In the genomic region with DNA sequence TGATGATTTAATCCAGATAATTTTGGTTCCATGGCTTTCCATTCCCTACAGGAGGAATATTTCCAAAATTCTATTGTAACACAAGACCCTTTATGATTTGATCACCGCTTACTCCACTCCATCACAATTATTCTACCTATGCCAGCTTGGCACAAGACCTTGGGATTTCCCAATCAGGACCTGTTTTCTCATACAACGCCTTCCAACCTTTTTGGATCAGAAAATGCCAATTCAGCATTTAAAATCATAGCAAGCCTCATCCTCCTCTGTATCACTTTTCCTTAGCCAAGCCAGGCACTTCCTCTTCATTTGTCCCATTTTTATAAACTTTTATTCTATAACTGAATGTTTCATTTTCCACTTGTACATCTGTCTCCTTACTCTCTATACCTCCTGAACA, we compare ENCODE assay signal across 23 cellular contexts.
"Had no signal": no experiment of that assay in that cellular context is flagged by ENCODE, and none has a peak within 500 bp of the region (broad histone marks: within the 10 kb centered on the region; RNA-seq: fewer than 3 reads in every experiment).

No MANE protein-coding gene starts in this region.

- H3K9ac ChIP-seq: KMS-11 had no signal

- DNase-seq: activated CD4-positive, alpha-beta T cell treated with anti-CD3 and anti-CD28 coated beads for 48 hours; activated CD4-positive, alpha-beta T cell treated with anti-CD3 and anti-CD28 coated beads, Interleukin-2, amount 50 U/mL, for 4 hours; activated CD4-positive, CD25-positive, alpha-beta regulatory T cell treated with anti-CD3 and anti-CD28 coated beads, Interleukin-2, amount 50 U/mL, for 72 hours; activated CD8-positive, alpha-beta memory T cell treated with anti-CD3 and anti-CD28 coated beads, Interleukin-2, amount 50 U/mL, for 48 hours; activated CD8-positive, alpha-beta T cell treated with anti-CD3 and anti-CD28 coated beads, Interleukin-2, amount 10 ng/mL, durations not matched to agents 7 days and 5 days; activated naive CD4-positive, alpha-beta T cell treated with anti-CD3 and anti-CD28 coated beads, Interleukin-2, amount 50 U/mL, for 16 hours; activated naive CD8-positive, alpha-beta T cell treated with anti-CD3 and anti-CD28 coated beads, Interleukin-2, amount 10 ng/mL, durations not matched to agents 7 days and 5 days; activated T-cell treated with anti-CD3 and anti-CD28 coated beads, Interleukin-2, amount 50 U/mL, for 1 hour; adrenal gland; anterior cingulate cortex; caudate nucleus; NCI-H146; NCI-H1930; NCI-H2107; NCI-H2171 treated with DMSO at 0.1 percent for 48 hours; NCI-H226; NCI-H526; NCI-H774; NK-92 treated with Interleukin-12 subunit alpha and Interleukin-12 subunit beta, amount 100 ng/mL, for 24 hours; OCI-M1; SHP77 treated with DMSO at 0.1 percent for 48 hours had no signal

- H3K4me3 Mint-ChIP-seq: activated CD8-positive, alpha-beta T cell treated with anti-CD3 and anti-CD28 coated beads, Interleukin-2, amount 10 ng/mL, durations not matched to agents 7 days and 5 days; activated naive CD8-positive, alpha-beta T cell treated with anti-CD3 and anti-CD28 coated beads, Interleukin-2, amount 10 ng/mL, durations not matched to agents 7 days and 5 days; T-helper 1 cell treated with Interleukin-12 subunit alpha and Interleukin-12 subunit beta and Interleukin-4 antibody, amounts not matched to agents 30 μg/mL and 1 μg/mL, for 36 hours had no signal

- H3K27ac ChIP-seq: adrenal gland, KMS-11 had no signal

- ATAC-seq: activated CD8-positive, alpha-beta T cell treated with anti-CD3 and anti-CD28 coated beads, Interleukin-2, amount 10 ng/mL, durations not matched to agents 7 days and 5 days had no signal

- H3K4me3 ChIP-seq: adrenal gland had no signal

- H3K36me3 ChIP-seq: adrenal gland had no signal

- H3K4me2 ChIP-seq: KMS-11 had no signal

- H3K27ac Mint-ChIP-seq: activated CD8-positive, alpha-beta T cell treated with anti-CD3 and anti-CD28 coated beads, Interleukin-2, amount 10 ng/mL, durations not matched to agents 7 days and 5 days; activated naive CD8-positive, alpha-beta T cell treated with anti-CD3 and anti-CD28 coated beads, Interleukin-2, amount 10 ng/mL, durations not matched to agents 7 days and 5 days; T-helper 1 cell treated with Interleukin-12 subunit alpha and Interleukin-12 subunit beta and Interleukin-4 antibody, amounts not matched to agents 30 μg/mL and 1 μg/mL, for 36 hours had no signal

- H3K27me3 Mint-ChIP-seq: activated naive CD8-positive, alpha-beta T cell treated with anti-CD3 and anti-CD28 coated beads, Interleukin-2, amount 10 ng/mL, durations not matched to agents 7 days and 5 days had no signal

- H3K27me3 ChIP-seq: adrenal gland had no signal

- H3K9me3 Mint-ChIP-seq: activated naive CD8-positive, alpha-beta T cell treated with anti-CD3 and anti-CD28 coated beads, Interleukin-2, amount 10 ng/mL, durations not matched to agents 7 days and 5 days; T-helper 1 cell treated with Interleukin-12 subunit alpha and Interleukin-12 subunit beta and Interleukin-4 antibody, amounts not matched to agents 30 μg/mL and 1 μg/mL, for 36 hours had no signal

- H3K4me1 ChIP-seq: adrenal gland had no signal

- H3K9me3 ChIP-seq: adrenal gland had no signal
